Comparison of ENCODE assay signal across 24 cellular contexts in the genomic region with DNA sequence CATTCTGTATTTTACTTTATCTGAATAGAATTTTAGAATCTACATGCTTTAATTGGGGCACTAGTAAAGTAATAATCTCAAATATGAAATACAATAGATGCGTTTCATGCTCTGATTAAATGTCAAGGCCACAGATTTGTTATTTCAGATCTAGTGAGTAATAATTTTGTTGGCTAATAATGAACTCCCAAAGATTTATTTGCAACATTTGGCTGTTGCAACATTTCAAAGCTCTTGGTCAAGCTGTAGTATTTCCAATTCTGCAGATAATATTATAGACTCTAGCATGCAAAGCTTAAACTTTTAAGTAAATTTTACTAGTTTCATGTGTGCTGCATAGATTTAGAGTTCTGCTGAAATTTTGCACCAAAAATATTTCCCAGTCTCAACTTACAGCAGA. TPM values are rescaled to one million over a fixed set of nuclear protein-coding genes. Genes with fewer than 3 reads are reported as not detected.
A peak's percentile ranks its signal among the peaks of the same experiment; 100 is the strongest.
DNase-seq lines count a peak whose midpoint lies in the region; ATAC-seq, FAIRE-seq and TF ChIP-seq lines count a peak whose summit lies in the region.
"Had no signal": no experiment of that assay in that cellular context is flagged by ENCODE, and none has a peak within 500 bp of the region (broad histone marks: within the 10 kb centered on the region; RNA-seq: fewer than 3 reads in every experiment).

No MANE protein-coding gene starts in this region.

- DNase-seq in right lobe of liver (no peak), HepG2 (ENCODE audit: low spot score) (no peak), adipocyte (ENCODE audit: low read depth) (peak; percentile 67), fibroblast of pulmonary artery (ENCODE audit: low read depth) (peak; percentile 71), colonic mucosa (no peak), NCI-H1105 (lab: John Stamatoyannopoulos, UW) (no peak), islet precursor cell (no peak)
- DNase-seq: activated CD4-positive, alpha-beta T cell treated with anti-CD3 and anti-CD28 coated beads for 36 hours; activated effector memory CD4-positive, alpha-beta T cell treated with Interleukin-2 at 50 U/mL for 16 hours; Karpas-422; left ventricle myocardium inferior; MV-4-11; NCI-H2107; posterior cingulate gyrus; stimulated activated CD4-positive, alpha-beta T cell treated with anti-CD3 and anti-CD28 coated beads, Interleukin-4, amount 100 ng/mL, for 1 hour; T1000; transverse colon had no signal

- TF ChIP-seq CTCF in right lobe of liver (IDR thresholded peaks at IDR 0.05) (no peak), HepG2 (CRISPR knock-in tag; IDR thresholded peaks at IDR 0.05) (no peak), fibroblast of pulmonary artery (IDR thresholded peaks at IDR 0.05; ENCODE audit: low read length, missing control alignments) (no peak), colonic mucosa (IDR thresholded peaks at IDR 0.05) (no peak)

- WGBS in right lobe of liver (ENCODE audit: insufficient coverage, low coverage, low lambda C conversion rate, missing lambda C conversion rate): 29% methylated on average over 1 of the region's 1 CpG
- WGBS in HepG2 (ENCODE audit: low lambda C conversion rate): 59% methylated on average over 1 of the region's 1 CpG

- CTCF ChIA-PET in HepG2 (lab: Yijun Ruan, JAX; ENCODE audit: low intra/inter-chr PET ratio, low total read pairs): no interaction called here

- H4K20me1 ChIP-seq in HepG2 (ENCODE audit: insufficient read depth, low read length): no peaks in the 10 kb centered on the region
- H4K20me1 ChIP-seq: BLaER1 treated with 17β-estradiol and CSF1 and Interleukin-3, amounts not matched to agents 10 nM and 100 nM had no signal

- no peak overlapping the region for H3K4me3 ChIP-seq in right lobe of liver
- H3K4me3 ChIP-seq in HepG2 (replicated peaks in 1 of 3; ENCODE audit: insufficient read depth in 1 of 3, low read depth in 2 of 3, low read length in 3 of 3): no peak overlapping the region
- peak overlapping the region; percentile 62 for H3K4me3 ChIP-seq in adipocyte (ENCODE audit: low read length)
- no peak overlapping the region for H3K4me3 ChIP-seq in fibroblast of pulmonary artery (replicated peaks; ENCODE audit: low read depth, low read length)
- H3K4me3 ChIP-seq in subcutaneous abdominal adipose tissue (ENCODE audit: low read depth in 1 of 5, low read length in 5 of 5): no peak overlapping the region
- no peak overlapping the region for H3K4me3 ChIP-seq in colonic mucosa
- H3K4me3 ChIP-seq: BLaER1 treated with 17β-estradiol and CSF1 and Interleukin-3, amounts not matched to agents 10 nM and 100 nM; left ventricle myocardium inferior; right atrium auricular region; transverse colon had no signal

- no peak overlapping the region for H3K27ac ChIP-seq in right lobe of liver
- no peak overlapping the region for H3K27ac ChIP-seq in HepG2 (ENCODE audit: extremely low read length, insufficient read depth, low read length)
- peak overlapping the region; percentile 45 for H3K27ac ChIP-seq in subcutaneous abdominal adipose tissue (ENCODE audit: low read depth, low read length)
- H3K27ac ChIP-seq in colonic mucosa: no peak overlapping the region
- H3K27ac ChIP-seq: BLaER1 treated with 17β-estradiol and CSF1 and Interleukin-3, amounts not matched to agents 10 nM and 100 nM; left ventricle myocardium inferior; right atrium auricular region; transverse colon; VCaP had no signal

- BruUV-seq in HepG2 (replicated peaks; lab: Mats Ljungman, UMichigan): no TSS peak

- H3K27me3 ChIP-seq in right lobe of liver (no peaks in the 10 kb centered on the region), HepG2 (ENCODE audit: control insufficient read depth in 1 of 2, insufficient read depth in 2 of 2, low read length in 2 of 2) (no peaks in the 10 kb centered on the region), adipocyte (replicated peaks; ENCODE audit: control insufficient read depth, insufficient read depth, low read length) (no peaks in the 10 kb centered on the region), subcutaneous abdominal adipose tissue (ENCODE audit: control insufficient read depth in 5 of 5, insufficient read depth in 4 of 5, low read length in 5 of 5) (no peaks in the 10 kb centered on the region), colonic mucosa (no peaks in the 10 kb centered on the region)
- H3K27me3 ChIP-seq: BLaER1 treated with 17β-estradiol and CSF1 and Interleukin-3, amounts not matched to agents 10 nM and 100 nM; right atrium auricular region; transverse colon had no signal

- H3K36me3 ChIP-seq in right lobe of liver (no peaks in the 10 kb centered on the region), HepG2 (replicated peaks in 1 of 2; ENCODE audit: control insufficient read depth in 1 of 2, insufficient read depth in 2 of 2, low read length in 2 of 2) (no peaks in the 10 kb centered on the region), adipocyte (ENCODE audit: control insufficient read depth, insufficient read depth, low read length, severe bottlenecking) (no peaks in the 10 kb centered on the region), subcutaneous abdominal adipose tissue (ENCODE audit: control insufficient read depth in 5 of 5, insufficient read depth in 5 of 5, low read length in 5 of 5) (peaks cover 0 to 5% (median 0%) of the 10 kb centered on the region in 5 donors), colonic mucosa (no peaks in the 10 kb centered on the region)
- H3K36me3 ChIP-seq: BLaER1 treated with 17β-estradiol and CSF1 and Interleukin-3, amounts not matched to agents 10 nM and 100 nM; left ventricle myocardium inferior; right atrium auricular region; transverse colon had no signal

- in situ Hi-C loops in HepG2 (cut with HindIII; ENCODE audit: extremely low pct_ligation_motif_present, low pct_unique_long_range_greater_than_20kb): no loop called here

- TF ChIP-seq EP300 in HepG2 (IDR thresholded peaks at IDR 0.05; ENCODE audit: low read depth in 2 of 2, low read length in 2 of 2) (no peak), HepG2 (CRISPR knock-in tag; IDR thresholded peaks at IDR 0.05; ENCODE audit: borderline replicate concordance) (no peak)

- TF ChIP-seq RAD21 in HepG2 (CRISPR knock-in tag; IDR thresholded peaks at IDR 0.05): no peak

- H3K79me2 ChIP-seq in HepG2 (ENCODE audit: insufficient read depth, low read length): no peaks in the 10 kb centered on the region

- no peak overlapping the region for H3K9ac ChIP-seq in HepG2 (ENCODE audit: insufficient read depth, low read depth, low read length)
- no peak overlapping the region for H3K9ac ChIP-seq in adipocyte (ENCODE audit: low read length)
- H3K9ac ChIP-seq in subcutaneous abdominal adipose tissue (ENCODE audit: low read length in 5 of 5): no peak overlapping the region
- H3K9ac ChIP-seq in colonic mucosa (ENCODE audit: low read depth in 2 of 2, low read length in 2 of 2): no peak overlapping the region
- H3K9ac ChIP-seq: BLaER1 treated with 17β-estradiol and CSF1 and Interleukin-3, amounts not matched to agents 10 nM and 100 nM had no signal

- no peak overlapping the region for H2AFZ ChIP-seq in HepG2 (ENCODE audit: low read length)

- POLR2A ChIA-PET in HepG2 (lab: Yijun Ruan, JAX): no interaction called here

- H3K4me1 ChIP-seq in right lobe of liver (peaks cover 0 to 12% (median 4%) of the 10 kb centered on the region in 4 donors), HepG2 (ENCODE audit: insufficient read depth, low read length) (no peaks in the 10 kb centered on the region), adipocyte (ENCODE audit: control insufficient read depth, insufficient read depth, low read length) (peaks cover 26% of the 10 kb centered on the region), subcutaneous abdominal adipose tissue (ENCODE audit: control insufficient read depth in 5 of 5, insufficient read depth in 5 of 5, low read length in 5 of 5) (peaks cover 0 to 20% (median 9%) of the 10 kb centered on the region in 5 donors), colonic mucosa (no peaks in the 10 kb centered on the region)
- H3K4me1 ChIP-seq: transverse colon had no signal

- no peak overlapping the region for H3K4me2 ChIP-seq in HepG2 (ENCODE audit: low read depth, low read length)
- H3K4me2 ChIP-seq: BLaER1 treated with 17β-estradiol and CSF1 and Interleukin-3, amounts not matched to agents 10 nM and 100 nM had no signal

- ATAC-seq in right lobe of liver (peak in 3 of 4 donors; percentile 42 to 57 (median 53)), HepG2 (no peak)
- ATAC-seq: activated CD4-positive, alpha-beta T cell treated with anti-CD3 and anti-CD28 coated beads for 36 hours; activated naive CD4-positive, alpha-beta T cell treated with anti-CD3 and anti-CD28 coated beads, Interleukin-2, amount 50 U/mL, for 72 hours; HCT116 had no signal

- intact Hi-C loops in right lobe of liver (cut with DNase I): no loop called here
- intact Hi-C loops in HepG2 (cut with micrococcal nuclease; ENCODE audit: unreplicated experiment): no loop called here
- intact Hi-C loops in colonic mucosa (cut with DNase I): no loop called here

- no peak for FAIRE-seq in HepG2 (lab: Jason Lieb, UNC)
- FAIRE-seq: GM12892 had no signal

- TF ChIP-seq POLR2A in right lobe of liver (IDR thresholded peaks at IDR 0.05) (no peak), HepG2 (IDR thresholded peaks at IDR 0.05; ENCODE audit: insufficient read depth in 1 of 2, low read depth in 2 of 2, low read length in 2 of 2) (no peak)

- H3K9me3 ChIP-seq in right lobe of liver: no peaks in the 10 kb centered on the region
- no peaks in the 10 kb centered on the region for H3K9me3 ChIP-seq in HepG2 (ENCODE audit: low read length)
- H3K9me3 ChIP-seq in adipocyte (ENCODE audit: control insufficient read depth, low read length): no peaks in the 10 kb centered on the region
- no peaks in the 10 kb centered on the region for H3K9me3 ChIP-seq in subcutaneous abdominal adipose tissue (ENCODE audit: control insufficient read depth in 5 of 5, low read length in 5 of 5)
- no peaks in the 10 kb centered on the region for H3K9me3 ChIP-seq in colonic mucosa
- H3K9me3 ChIP-seq: BLaER1 treated with 17β-estradiol and CSF1 and Interleukin-3, amounts not matched to agents 10 nM and 100 nM; left ventricle myocardium inferior; right atrium auricular region; transverse colon had no signal

RNA-seq across cellular contexts. Expression of a gene that starts 16.6 kb away (rescaled TPM):
- total RNA-seq in right lobe of liver (under 1 TPM in 4 of 6 experiments, not detected in 2; 0.19 to 0.31 (median 0.22) TPM), HepG2 (2016; rRNA removed; fragmentation: Illumina TruSeq; extraction: Trizol) (0.07 TPM in 1 of 2 replicates, not detected in the other), colonic mucosa (under 1 TPM; 0.35 to 0.42 TPM)
- total RNA-seq in HepG2 (2016; cell fraction: cytosol; rRNA removed; fragmentation: Illumina TruSeq; extraction: Trizol; ENCODE audit: low read depth): not detected in 2 replicates
- total RNA-seq in HepG2 (2016; cell fraction: insoluble cytoplasmic fraction; rRNA removed; fragmentation: Illumina TruSeq; extraction: Trizol): not detected in 2 replicates
- total RNA-seq in HepG2 (2016; cell fraction: membrane; rRNA removed; fragmentation: Illumina TruSeq; extraction: Trizol): not detected in 2 replicates
- total RNA-seq in HepG2 (2016; cell fraction: nucleus; rRNA removed; fragmentation: Illumina TruSeq; extraction: Trizol): not detected in 2 replicates
- not detected in 2 replicates for polyA plus RNA-seq in HepG2 (2011; rRNA removed)
- not detected in 2 replicates for polyA plus RNA-seq in HepG2 (2011; cell fraction: cytosol; rRNA removed)
- polyA plus RNA-seq in HepG2 (2011; cell fraction: nucleus; rRNA removed): not detected in 2 replicates
- polyA plus RNA-seq in HepG2 (2012): not detected in 2 replicates
- not detected in 2 replicates for polyA plus RNA-seq in HepG2 (2016; cell fraction: cytosol; fragmentation: Illumina TruSeq; extraction: Trizol; ENCODE audit: low read depth)
- not detected in 2 replicates for polyA plus RNA-seq in HepG2 (2016; cell fraction: insoluble cytoplasmic fraction; fragmentation: Illumina TruSeq; extraction: Trizol; ENCODE audit: low read depth)
- not detected in 2 replicates for polyA plus RNA-seq in HepG2 (2016; cell fraction: membrane; fragmentation: Illumina TruSeq; extraction: Trizol; ENCODE audit: low read depth)
- polyA plus RNA-seq in HepG2 (2016; cell fraction: nucleus; fragmentation: Illumina TruSeq; extraction: Trizol; ENCODE audit: insufficient read depth, low read depth): not detected in 2 replicates
- not detected in 2 replicates for polyA minus RNA-seq in HepG2 (2011; rRNA and poly(A)+ RNA removed; ENCODE audit: low replicate concordance)
- polyA minus RNA-seq in HepG2 (2011; cell fraction: cytosol; rRNA and poly(A)+ RNA removed): not detected in 2 replicates
- polyA minus RNA-seq in HepG2 (2011; cell fraction: nucleus; rRNA and poly(A)+ RNA removed): 0.26 TPM in 1 of 2 replicates, not detected in the other

Comparison
In these comparisons a context has a peak if more than half of its experiments do, and no peak if none do; other contexts are left out.
1. DNase-seq: peak in adipocyte (single experiment) and fibroblast of pulmonary artery (single experiment); none in right lobe of liver (0 of 3), HepG2 (single experiment), colonic mucosa (single experiment), NCI-H1105 (single experiment) and islet precursor cell (single experiment).